ENCODE assay signal across 8 cellular contexts in the genomic region with DNA sequence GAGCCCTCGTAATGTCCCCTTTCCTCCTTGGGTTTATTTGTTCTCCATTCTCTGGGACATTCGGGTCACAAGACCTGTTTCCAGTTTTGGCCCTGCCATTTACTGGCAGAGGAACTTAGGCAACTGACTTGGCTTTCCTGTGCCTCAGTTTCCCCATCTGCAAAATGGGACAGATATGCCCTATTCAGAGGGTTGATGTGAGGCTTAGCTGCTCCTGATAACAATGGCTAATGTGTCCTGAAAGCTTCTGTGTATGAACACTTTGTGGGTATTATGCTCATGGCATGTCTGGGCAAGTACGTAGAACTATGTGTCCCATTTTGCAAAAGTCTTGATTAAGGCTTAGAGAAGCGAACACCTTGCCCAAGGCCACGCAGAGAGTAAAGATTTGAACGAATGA. TPM values are rescaled to one million over a fixed set of nuclear protein-coding genes. Genes with fewer than 3 reads are reported as not detected.
DNase-seq lines count a peak whose midpoint lies in the region; ATAC-seq and TF ChIP-seq lines count a peak whose summit lies in the region.

No MANE protein-coding gene starts in this region.

- H3K79me2 ChIP-seq in SK-N-SH (ENCODE audit: insufficient read depth): peaks cover 24% of the 10 kb centered on the region

- POLR2A ChIA-PET in SK-N-SH (lab: Yijun Ruan, JAX): interaction anchor here (0.8 to 2.1 kb wide), 3 partner anchors 21 to 124 kb away, joined by 3 to 7 read pairs (median 4); a partner anchor contains a TSS

- no peaks in the 10 kb centered on the region for H3K9me2 ChIP-seq in SK-N-SH

- no peak for ATAC-seq in SK-N-SH treated with all-trans-retinoic acid at 6 μM for 48 hours
- ATAC-seq in HG03354 (IDR thresholded peaks at IDR 0.05; ENCODE audit: poor library complexity, severe bottlenecking, unreplicated experiment): no peak
- ATAC-seq in GM19324 (IDR thresholded peaks at IDR 0.05; ENCODE audit: low FRiP score, unreplicated experiment): no peak

- no peaks in the 10 kb centered on the region for H3K9me3 Mint-ChIP-seq in activated T-helper 2 cell treated with anti-CD3 and anti-CD28 coated beads, Interferon-gamma antibody, Interleukin-2, Interleukin-4, amounts not matched to agents 10 μg/mL and 5 μg/mL and 100 μg/mL, durations not matched to agents 14 hours and 24 hours and 36 hours

- H3F3A ChIP-seq in SK-N-SH (replicated peaks; ENCODE audit: insufficient read depth): peaks cover 30% of the 10 kb centered on the region

- H3K27ac ChIP-seq in SK-N-SH (ENCODE audit: low read depth in 2 of 2, low read length in 1 of 2) (peak overlapping the region; percentile 98 to 99; a peak in 3 of 4 replicates), iPS-20b (ENCODE audit: low read length) (no peak overlapping the region), stomach (peak overlapping the region; percentile 90 to 100 (median 99))

- H3K36me3 Mint-ChIP-seq in activated T-helper 2 cell treated with anti-CD3 and anti-CD28 coated beads, Interferon-gamma antibody, Interleukin-2, Interleukin-4, amounts not matched to agents 10 μg/mL and 5 μg/mL and 100 μg/mL, durations not matched to agents 14 hours and 24 hours and 36 hours (ENCODE audit: low read depth): peaks cover 27% of the 10 kb centered on the region

- TF ChIP-seq EP300 in SK-N-SH (IDR thresholded peaks at IDR 0.05; ENCODE audit: borderline replicate concordance in 1 of 2, low read depth in 1 of 2, low read length in 1 of 2): no peak
- TF ChIP-seq EP300 in stomach (IDR thresholded peaks at IDR 0.05): no peak

- H3K9ac ChIP-seq in SK-N-SH: 0 out of 2 replicates have a peak overlapping the region, but pooled peaks have one; percentile 99
- H3K9ac ChIP-seq in iPS-20b (ENCODE audit: low read depth, low read length): peak overlapping the region; percentile 78; the same call in 1 of the 2 replicates

- no peak overlapping the region for H2AFZ ChIP-seq in SK-N-SH (ENCODE audit: low read depth)

- DNase-seq in SK-N-SH: no peak
- no peak for DNase-seq in activated T-helper 2 cell treated with anti-CD3 and anti-CD28 coated beads, Interferon-gamma antibody, Interleukin-2, Interleukin-4, amounts not matched to agents 10 μg/mL and 5 μg/mL and 100 μg/mL, durations not matched to agents 14 hours and 24 hours and 36 hours (ENCODE audit: low spot score)
- DNase-seq in stomach: no peak
- DNase-seq in OCI-M1 (lab: John Stamatoyannopoulos, UW): no peak

- H3K36me3 ChIP-seq in SK-N-SH (replicated peaks in 1 of 2; ENCODE audit: control insufficient read depth in 1 of 2, insufficient read depth in 2 of 2, low read length in 1 of 2) (peaks cover 9 to 11% of the 10 kb centered on the region in 2 experiments), iPS-20b (ENCODE audit: insufficient read depth, low read depth, low read length) (peaks cover 9% of the 10 kb centered on the region), stomach (peaks cover 13 to 31% (median 28%) of the 10 kb centered on the region in 4 donors)

- no peaks in the 10 kb centered on the region for H4K20me1 ChIP-seq in SK-N-SH (ENCODE audit: insufficient read depth)

- no peak for TF ChIP-seq POLR2A in stomach (IDR thresholded peaks at IDR 0.05)

- H3K4me3 ChIP-seq in SK-N-SH (ENCODE audit: low read depth in 2 of 2, low read length in 1 of 2): peak overlapping the region; percentile 67 to 91
- H3K4me3 ChIP-seq in iPS-20b (ENCODE audit: low read length): peak overlapping the region; percentile 71
- H3K4me3 ChIP-seq in stomach: peak overlapping the region; percentile 76 to 91 (median 81)

- H3K27me3 Mint-ChIP-seq in activated T-helper 2 cell treated with anti-CD3 and anti-CD28 coated beads, Interferon-gamma antibody, Interleukin-2, Interleukin-4, amounts not matched to agents 10 μg/mL and 5 μg/mL and 100 μg/mL, durations not matched to agents 14 hours and 24 hours and 36 hours (ENCODE audit: low read depth): no peaks in the 10 kb centered on the region

- peaks cover 25% of the 10 kb centered on the region for H3K4me1 Mint-ChIP-seq in activated T-helper 2 cell treated with anti-CD3 and anti-CD28 coated beads, Interferon-gamma antibody, Interleukin-2, Interleukin-4, amounts not matched to agents 10 μg/mL and 5 μg/mL and 100 μg/mL, durations not matched to agents 14 hours and 24 hours and 36 hours (ENCODE audit: low read depth)

- H3K4me2 ChIP-seq in SK-N-SH: peak overlapping the region; percentile 94

- no peaks in the 10 kb centered on the region for H3K9me3 ChIP-seq in SK-N-SH
- H3K9me3 ChIP-seq in iPS-20b (ENCODE audit: insufficient read depth, low read depth, low read length): no peaks in the 10 kb centered on the region
- no peaks in the 10 kb centered on the region for H3K9me3 ChIP-seq in stomach

- H3K27ac Mint-ChIP-seq in activated T-helper 2 cell treated with anti-CD3 and anti-CD28 coated beads, Interferon-gamma antibody, Interleukin-2, Interleukin-4, amounts not matched to agents 10 μg/mL and 5 μg/mL and 100 μg/mL, durations not matched to agents 14 hours and 24 hours and 36 hours: peak overlapping the region; percentile 82

- TF ChIP-seq CTCF in SK-N-SH (IDR thresholded peaks at IDR 0.05) (no peak), stomach (IDR thresholded peaks at IDR 0.05) (no peak)

- H3K4me1 ChIP-seq in SK-N-SH (ENCODE audit: control insufficient read depth in 1 of 2, insufficient read depth in 2 of 2, low read depth in 1 of 2, low read length in 1 of 2): peaks cover 9 to 17% of the 10 kb centered on the region in 2 experiments; a peak in 3 of 4 replicates
- peaks cover 12% of the 10 kb centered on the region; the same call in 1 of the 2 replicates for H3K4me1 ChIP-seq in iPS-20b (ENCODE audit: insufficient read depth, low read length)
- H3K4me1 ChIP-seq in stomach: peaks cover 19 to 60% (median 50%) of the 10 kb centered on the region in 4 donors

- CTCF ChIA-PET in SK-N-SH (lab: Yijun Ruan, JAX): interaction anchor here (1.2 to 1.8 kb wide), 3 partner anchors 31 to 460 kb away, joined by 3 to 5 read pairs (median 4); no protein-coding TSS in a partner anchor

- 86% methylated on average over 6 of the region's 6 CpGs for WGBS in SK-N-SH (ENCODE audit: low lambda C conversion rate)
- WGBS in stomach, 5 donors: 59 to 73% (median 61%) methylated on average over 6 of the region's 6 CpGs

- no peak for TF ChIP-seq RAD21 in SK-N-SH (IDR thresholded peaks at IDR 0.05; ENCODE audit: low read length)

- no peaks in the 10 kb centered on the region for H3K27me3 ChIP-seq in SK-N-SH (ENCODE audit: insufficient read depth)
- H3K27me3 ChIP-seq in iPS-20b (ENCODE audit: insufficient read depth, low read length): no peaks in the 10 kb centered on the region
- H3K27me3 ChIP-seq in stomach: no peaks in the 10 kb centered on the region

- H3K4me3 Mint-ChIP-seq in activated T-helper 2 cell treated with anti-CD3 and anti-CD28 coated beads, Interferon-gamma antibody, Interleukin-2, Interleukin-4, amounts not matched to agents 10 μg/mL and 5 μg/mL and 100 μg/mL, durations not matched to agents 14 hours and 24 hours and 36 hours (ENCODE audit: low read depth): peak overlapping the region; percentile 85

- intact Hi-C loops in activated T-helper 2 cell treated with anti-CD3 and anti-CD28 coated beads, Interferon-gamma antibody, Interleukin-2, Interleukin-4, amounts not matched to agents 10 μg/mL and 5 μg/mL and 100 μg/mL, durations not matched to agents 14 hours and 24 hours and 36 hours (cut with micrococcal nuclease): loop anchor here (10.0 kb wide), 1 partner anchor 216 kb away; a partner anchor contains a TSS
- intact Hi-C loops in stomach (cut with DNase I; ENCODE audit: low total_unique reads): no loop called here

RNA-seq across cellular contexts. Expression of a gene that starts 1.0 kb away (rescaled TPM):
- 7.2 and 7.3 TPM in 2 replicates for polyA plus RNA-seq in SK-N-SH (2012; rRNA removed)
- polyA plus RNA-seq in SK-N-SH (2012; cell fraction: cytosol; rRNA removed): 4.6 and 7.4 TPM in 2 replicates
- 7.4 and 10.1 TPM in 2 replicates for polyA plus RNA-seq in SK-N-SH (2012; cell fraction: nucleus; rRNA removed)
- total RNA-seq in activated T-helper 2 cell treated with anti-CD3 and anti-CD28 coated beads, Interferon-gamma antibody, Interleukin-2, Interleukin-4, amounts not matched to agents 10 μg/mL and 5 μg/mL and 100 μg/mL, durations not matched to agents 14 hours and 24 hours and 36 hours: 18.4 and 19.7 TPM in 2 replicates
- total RNA-seq in stomach: 10 to 100 TPM in 3 of 5 donors, 1 to 10 TPM in 2; 2.9 to 54.3 (median 17.4) TPM
- 10 to 100 TPM; 61.3 to 70.7 (median 68.9) TPM for polyA plus RNA-seq in stomach

RNA-seq across cellular contexts. Expression of a gene that starts 1.8 kb away (rescaled TPM):
- polyA plus RNA-seq in SK-N-SH (2012; rRNA removed) (5.2 and 5.7 TPM in 2 replicates), stomach (10 to 100 TPM in 1 of 3 donors, 1 to 10 TPM in 2; 8.7 to 10.8 (median 9.4) TPM)
- polyA plus RNA-seq in SK-N-SH (2012; cell fraction: cytosol; rRNA removed): 2.5 and 4.3 TPM in 2 replicates
- 20.2 and 24.9 TPM in 2 replicates for polyA plus RNA-seq in SK-N-SH (2012; cell fraction: nucleus; rRNA removed)
- 18.2 and 18.9 TPM in 2 replicates for total RNA-seq in activated T-helper 2 cell treated with anti-CD3 and anti-CD28 coated beads, Interferon-gamma antibody, Interleukin-2, Interleukin-4, amounts not matched to agents 10 μg/mL and 5 μg/mL and 100 μg/mL, durations not matched to agents 14 hours and 24 hours and 36 hours
- total RNA-seq in stomach: 10 to 100 TPM in 1 of 5 donors, 1 to 10 TPM in 3, not detected in 1; 4.0 to 16.8 (median 6.7) TPM

RNA-seq across cellular contexts. Expression of a gene that starts 4.3 kb away (rescaled TPM):
- polyA plus RNA-seq in SK-N-SH (2012; rRNA removed) (3.4 and 5.0 TPM in 2 replicates), stomach (1 to 10 TPM; 5.3 to 6.3 (median 6.1) TPM)
- polyA plus RNA-seq in SK-N-SH (2012; cell fraction: cytosol; rRNA removed): 2.7 and 5.2 TPM in 2 replicates
- 11.7 and 16.2 TPM in 2 replicates for polyA plus RNA-seq in SK-N-SH (2012; cell fraction: nucleus; rRNA removed)
- total RNA-seq in activated T-helper 2 cell treated with anti-CD3 and anti-CD28 coated beads, Interferon-gamma antibody, Interleukin-2, Interleukin-4, amounts not matched to agents 10 μg/mL and 5 μg/mL and 100 μg/mL, durations not matched to agents 14 hours and 24 hours and 36 hours: 13.5 and 13.6 TPM in 2 replicates
- total RNA-seq in stomach: 10 to 100 TPM in 3 of 5 donors, 1 to 10 TPM in 2; 1.3 to 60.5 (median 11.6) TPM

RNA-seq across cellular contexts. Expression of a gene that starts 20.5 kb away (rescaled TPM):
- polyA plus RNA-seq in SK-N-SH (2012; rRNA removed) (3.5 and 5.9 TPM in 2 replicates), stomach (10 to 100 TPM; 10.8 to 13.0 (median 11.0) TPM)
- 3.4 and 4.9 TPM in 2 replicates for polyA plus RNA-seq in SK-N-SH (2012; cell fraction: cytosol; rRNA removed)
- 13.6 and 14.8 TPM in 2 replicates for polyA plus RNA-seq in SK-N-SH (2012; cell fraction: nucleus; rRNA removed)
- total RNA-seq in activated T-helper 2 cell treated with anti-CD3 and anti-CD28 coated beads, Interferon-gamma antibody, Interleukin-2, Interleukin-4, amounts not matched to agents 10 μg/mL and 5 μg/mL and 100 μg/mL, durations not matched to agents 14 hours and 24 hours and 36 hours: 8.2 and 10.7 TPM in 2 replicates
- total RNA-seq in stomach: 10 to 100 TPM in 1 of 5 donors, 1 to 10 TPM in 4; 3.1 to 12.1 (median 5.1) TPM

RNA-seq across cellular contexts. Expression of a gene that starts 23.2 kb away (rescaled TPM):
- polyA plus RNA-seq in SK-N-SH (2012; rRNA removed) (5.0 and 5.5 TPM in 2 replicates), stomach (1 to 10 TPM; 4.2 to 6.0 (median 5.9) TPM)
- 2.4 and 3.3 TPM in 2 replicates for polyA plus RNA-seq in SK-N-SH (2012; cell fraction: cytosol; rRNA removed)
- polyA plus RNA-seq in SK-N-SH (2012; cell fraction: nucleus; rRNA removed): 17.9 and 20.4 TPM in 2 replicates
- total RNA-seq in activated T-helper 2 cell treated with anti-CD3 and anti-CD28 coated beads, Interferon-gamma antibody, Interleukin-2, Interleukin-4, amounts not matched to agents 10 μg/mL and 5 μg/mL and 100 μg/mL, durations not matched to agents 14 hours and 24 hours and 36 hours: 4.3 and 4.9 TPM in 2 replicates
- 10 to 100 TPM in 1 of 5 donors, 1 to 10 TPM in 3, not detected in 1; 1.8 to 15.1 (median 4.6) TPM for total RNA-seq in stomach
